Comparison of ENCODE assay signal across 1 cellular context in genomic region chr11:95089620-95090542, GRCh38.
TF ChIP-seq lines count a peak whose summit lies in the region.

ENDOD1 (plus strand) TSS chr11:95089846; CDS start chr11:95089928, 82 bp downstream.

TF ChIP-seq in H1, 55 proteins besides CTCF, POLR2A, EP300 and RAD21 (continued from another document):
- TF ChIP-seq SP1 (IDR thresholded peaks at IDR 0.05; ENCODE audit: low read depth, low read length) = no peak
- no peak for TF ChIP-seq CHD7 (IDR thresholded peaks at IDR 0.05; ENCODE audit: insufficient replicate concordance, low read length)
- TF ChIP-seq SP2 (IDR thresholded peaks at IDR 0.05; ENCODE audit: low read length) = no peak
- TF ChIP-seq BACH1 (IDR thresholded peaks at IDR 0.05; ENCODE audit: low read length) = no peak
- no peak for TF ChIP-seq POU5F1 (IDR thresholded peaks at IDR 0.05; ENCODE audit: low read depth, low read length)
- TF ChIP-seq FOSL1 (IDR thresholded peaks at IDR 0.05; ENCODE audit: insufficient read depth, low read depth, low read length) = no peak
- TF ChIP-seq TEAD4 (IDR thresholded peaks at IDR 0.05; ENCODE audit: low read depth, low read length) = no peak
- no peak for TF ChIP-seq SAP30 (IDR thresholded peaks at IDR 0.05; ENCODE audit: insufficient read depth, insufficient replicate concordance, low read length)
- TF ChIP-seq ATF2 (IDR thresholded peaks at IDR 0.05; ENCODE audit: low read length) = no peak
- peak; percentile 63 for TF ChIP-seq TAF7 (optimal IDR thresholded peaks at IDR 0.05; ENCODE audit: borderline replicate concordance, low read depth, low read length)
- peak; percentile 76 for TF ChIP-seq ASH2L (IDR thresholded peaks at IDR 0.05; ENCODE audit: low read length)
- TF ChIP-seq NANOG (IDR thresholded peaks at IDR 0.05; ENCODE audit: insufficient read depth, low read depth, low read length, poor library complexity, severe bottlenecking) = no peak
- TF ChIP-seq ATF3 (IDR thresholded peaks at IDR 0.05; ENCODE audit: insufficient read depth, low read depth, low read length) = no peak
- TF ChIP-seq SIRT6 (IDR thresholded peaks at IDR 0.05; ENCODE audit: low read length) = no peak
- TF ChIP-seq JUN (IDR thresholded peaks at IDR 0.05; ENCODE audit: low read depth, low read length) = no peak
- peak; percentile 70; the same call in 1 of the 2 replicates for TF ChIP-seq EGR1 (IDR thresholded peaks at IDR 0.05; ENCODE audit: borderline replicate concordance, low read depth, low read length)
- TF ChIP-seq GTF2F1 (IDR thresholded peaks at IDR 0.05; ENCODE audit: borderline replicate concordance, low read depth, low read length) = no peak
- no peak for TF ChIP-seq CTBP2 (IDR thresholded peaks at IDR 0.05; ENCODE audit: borderline replicate concordance, insufficient read depth, insufficient read length, low read length)
- no peak for TF ChIP-seq BRCA1 (IDR thresholded peaks at IDR 0.05; ENCODE audit: low read depth, low read length)
- no peak for TF ChIP-seq CBX5 (IDR thresholded peaks at IDR 0.05; ENCODE audit: low read depth, low read length)
- TF ChIP-seq RBBP5 (IDR thresholded peaks at IDR 0.05; ENCODE audit: borderline replicate concordance, low read depth, low read length) = peak; percentile 89
- TF ChIP-seq SP4 (IDR thresholded peaks at IDR 0.05; ENCODE audit: low read length) = no peak
- no peak for TF ChIP-seq CBX8 (IDR thresholded peaks at IDR 0.05; ENCODE audit: borderline replicate concordance, low read depth, low read length)
- TF ChIP-seq MAX (IDR thresholded peaks at IDR 0.05) = no peak; the same call in 1 of the 2 replicates
- TF ChIP-seq KDM1A (IDR thresholded peaks at IDR 0.05; ENCODE audit: borderline replicate concordance, low read length) = no peak
- TF ChIP-seq SIN3A (conservative IDR thresholded peaks at IDR 0.05 in 1 of 2, IDR thresholded peaks at IDR 0.05 in 1 of 2; ENCODE audit: low read depth in 1 of 2, low read length in 2 of 2) = peak; percentile 29 to 34; a peak in 1 of 4 replicates
- no peak for TF ChIP-seq CHD2 (IDR thresholded peaks at IDR 0.05; ENCODE audit: low read length)
- TF ChIP-seq EZH2 (IDR thresholded peaks at IDR 0.05; ENCODE audit: low read depth, low read length, severe bottlenecking) = no peak
- TF ChIP-seq PHF8 (conservative IDR thresholded peaks at IDR 0.05; ENCODE audit: low read depth, low read length) = peak; percentile 9; the same call in 1 of the 2 replicates
- peak; percentile 79; the same call in 1 of the 2 replicates for TF ChIP-seq TAF1 (IDR thresholded peaks at IDR 0.05; ENCODE audit: low read depth, low read length)
- TF ChIP-seq BCL11A (IDR thresholded peaks at IDR 0.05; ENCODE audit: low read depth in 2 of 2, low read length in 2 of 2) = no peak
- no peak for TF ChIP-seq SRF (IDR thresholded peaks at IDR 0.05; ENCODE audit: low read depth, low read length)
- TF ChIP-seq KDM4A (IDR thresholded peaks at IDR 0.05; ENCODE audit: low read depth, low read length, severe bottlenecking) = peak; percentile 99
- no peak for TF ChIP-seq TCF12 (IDR thresholded peaks at IDR 0.05; ENCODE audit: low read depth, low read length)
- TF ChIP-seq E2F6 (IDR thresholded peaks at IDR 0.05) = no peak; the same call in 1 of the 2 replicates
- TF ChIP-seq RXRA (IDR thresholded peaks at IDR 0.05; ENCODE audit: insufficient read depth, low read depth, low read length) = no peak
- TF ChIP-seq HDAC6 (IDR thresholded peaks at IDR 0.05; ENCODE audit: low read depth, low read length) = no peak
- TF ChIP-seq CEBPB (IDR thresholded peaks at IDR 0.05; ENCODE audit: low read depth, low read length) = no peak
- no peak for TF ChIP-seq SIX5 (IDR thresholded peaks at IDR 0.05; ENCODE audit: low read depth, low read length)
- TF ChIP-seq MAFK (IDR thresholded peaks at IDR 0.05; ENCODE audit: low read depth, low read length) = no peak
